ENCODE assay signal across 8 cellular contexts in the genomic region with DNA sequence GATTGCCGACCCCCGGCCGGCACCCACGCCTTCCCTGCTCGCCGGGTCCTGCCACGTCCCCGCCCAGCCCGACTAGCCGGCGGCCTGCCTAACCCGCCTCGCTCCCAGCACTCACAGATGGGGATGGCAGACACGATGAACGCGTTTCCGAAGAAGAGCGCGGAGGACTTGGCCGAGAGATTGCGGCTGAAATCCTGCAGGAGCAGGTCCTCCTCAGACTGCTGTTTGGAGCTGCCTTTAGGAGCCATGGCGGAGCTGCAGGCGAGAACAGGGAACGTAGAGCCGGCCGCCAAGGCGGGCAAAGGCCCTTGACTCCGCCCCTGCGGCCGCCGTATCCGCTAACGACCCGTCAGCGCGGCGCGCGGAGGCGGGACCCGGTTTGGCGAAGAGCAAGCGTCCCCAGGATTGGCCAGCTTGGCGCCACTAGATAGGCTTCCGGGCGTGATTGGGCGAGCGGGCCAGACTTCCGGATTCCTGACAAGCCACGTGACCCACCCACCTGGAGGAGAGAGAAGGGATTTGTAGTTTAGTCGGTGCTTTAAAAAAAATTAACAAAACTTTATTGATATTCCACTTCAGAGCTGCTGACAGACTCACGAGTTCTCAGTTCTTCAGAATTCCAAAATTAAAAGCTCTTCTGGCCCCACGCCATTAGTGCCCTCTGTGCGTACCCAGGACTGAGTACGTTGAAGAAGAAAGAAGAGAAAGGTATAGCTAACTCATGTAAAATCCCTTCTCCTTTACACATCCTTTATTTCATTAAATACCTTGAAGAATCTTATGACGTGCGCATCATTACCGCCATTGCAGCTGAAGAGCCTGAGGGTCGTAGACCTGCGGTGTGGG. TPM values are rescaled to one million over a fixed set of nuclear protein-coding genes. Genes with fewer than 3 reads are reported as not detected.
A peak's percentile ranks its signal among the peaks of the same experiment; 100 is the strongest.
DNase-seq lines count a peak whose midpoint lies in the region; ATAC-seq and TF ChIP-seq lines count a peak whose summit lies in the region.

TSS of gene SSR3 (minus strand) at position 276 of the 846 bp plus-strand sequence. CDS start at position 248, 28 bp downstream.

- intact Hi-C loops in dendritic cell treated with granulocyte-macrophage colony-stimulating factor and Interleukin-4, amounts not matched to agents 40 ng/mL and 50 ng/mL, for 4 days (cut with micrococcal nuclease): loop anchor here (1.0 to 10.0 kb wide), 6 partner anchors 32 to 582 kb away; partner anchors contain the start of gene TIPARP

- peaks cover 39% of the 10 kb centered on the region for H3K36me3 Mint-ChIP-seq in dendritic cell treated with granulocyte-macrophage colony-stimulating factor and Interleukin-4, amounts not matched to agents 40 ng/mL and 50 ng/mL, for 4 days (ENCODE audit: low read depth)

- peak; percentile 98 for ATAC-seq in GM19395 (IDR thresholded peaks at IDR 0.05; ENCODE audit: unreplicated experiment)
- ATAC-seq in HG03565 (IDR thresholded peaks at IDR 0.05; ENCODE audit: unreplicated experiment): peak; percentile 98
- ATAC-seq in left lobe of liver: peak; percentile 98

- peak within 1 kb of the TSS; percentile 96 for H3K4me3 Mint-ChIP-seq in dendritic cell treated with granulocyte-macrophage colony-stimulating factor and Interleukin-4, amounts not matched to agents 40 ng/mL and 50 ng/mL, for 4 days

- peaks cover 45% of the 10 kb centered on the region for H3K4me1 Mint-ChIP-seq in dendritic cell treated with granulocyte-macrophage colony-stimulating factor and Interleukin-4, amounts not matched to agents 40 ng/mL and 50 ng/mL, for 4 days (ENCODE audit: low read depth)

- DNase-seq in NCI-H774 (lab: John Stamatoyannopoulos, UW) (peak; percentile 100), left lobe of liver (ENCODE audit: low spot score) (peak; percentile 100)
- peak; percentile 99 for DNase-seq in activated CD4-positive, alpha-beta T cell treated with anti-CD3 and anti-CD28 coated beads, Interleukin-2, amount 50 U/mL, for 4 hours
- DNase-seq in stimulated activated CD4-positive, alpha-beta T cell treated with anti-CD3 and anti-CD28 coated beads, Interleukin-2, amount 100 ng/mL, for 4 hours (ENCODE audit: low read depth): peak; percentile 99

- peak within 1 kb of the TSS; percentile 97 for H3K27ac Mint-ChIP-seq in dendritic cell treated with granulocyte-macrophage colony-stimulating factor and Interleukin-4, amounts not matched to agents 40 ng/mL and 50 ng/mL, for 4 days

- H3K27ac ChIP-seq in C4-2B: peak within 1 kb of the TSS; percentile 92

- no peak for TF ChIP-seq CTCF in C4-2B (conservative IDR thresholded peaks at IDR 0.05)

- no peaks in the 10 kb centered on the region for H3K27me3 Mint-ChIP-seq in dendritic cell treated with granulocyte-macrophage colony-stimulating factor and Interleukin-4, amounts not matched to agents 40 ng/mL and 50 ng/mL, for 4 days

- no peaks in the 10 kb centered on the region for H3K9me3 Mint-ChIP-seq in dendritic cell treated with granulocyte-macrophage colony-stimulating factor and Interleukin-4, amounts not matched to agents 40 ng/mL and 50 ng/mL, for 4 days

RNA-seq across cellular contexts. Expression of gene SSR3, which starts in this region (rescaled TPM):
- 116 TPM for total RNA-seq in left lobe of liver

Comparison
In these comparisons a context has a peak if more than half of its experiments do, and no peak if none do; other contexts are left out.
1. Peak in every context shown above with its lines: DNase-seq, ATAC-seq and H3K27ac ChIP-seq.